In the genomic region with DNA sequence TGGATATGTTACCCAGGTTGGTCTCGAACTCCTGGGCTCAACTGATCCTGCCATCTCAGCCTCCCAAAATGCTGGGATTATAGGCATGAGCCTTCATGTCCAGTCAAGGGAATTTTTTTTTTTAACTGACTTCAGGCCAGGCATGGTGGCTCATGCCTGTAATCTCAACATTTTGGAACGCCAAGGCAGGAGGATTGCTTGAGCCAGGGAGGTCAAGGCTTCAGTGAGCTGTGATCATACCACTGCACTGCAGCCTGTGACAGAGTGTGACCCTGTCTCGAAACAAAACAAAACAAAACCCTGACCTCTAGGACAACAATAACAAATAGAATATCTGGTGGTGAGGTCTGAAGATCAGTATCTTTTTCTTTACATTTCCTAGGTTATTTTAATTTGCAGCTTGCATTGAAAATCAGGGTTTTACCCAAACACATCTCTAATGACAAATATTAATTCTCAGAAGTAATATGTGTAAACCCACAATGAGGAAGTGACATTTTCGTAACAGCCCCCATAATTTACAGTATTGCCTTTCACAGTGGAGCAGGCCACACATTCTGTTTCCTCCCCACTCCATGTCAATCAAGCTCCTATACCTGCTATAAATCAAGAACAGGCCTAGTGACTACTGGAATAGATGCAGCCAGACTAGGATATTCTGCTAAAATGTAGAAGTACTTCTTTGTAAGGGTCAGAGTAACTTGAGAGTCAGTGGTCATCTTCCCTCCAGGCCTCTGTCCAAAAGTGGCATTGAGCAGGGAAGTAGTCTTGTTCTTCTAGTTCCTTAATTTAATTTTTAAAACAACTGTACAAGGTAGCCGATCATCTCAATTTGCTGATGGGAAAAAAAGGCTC, we compare ENCODE assay signal across 11 cellular contexts. TPM values are rescaled to one million over a fixed set of nuclear protein-coding genes. Genes with fewer than 3 reads are reported as not detected.
A peak's percentile ranks its signal among the peaks of the same experiment; 100 is the strongest.
DNase-seq lines count a peak whose midpoint lies in the region; ATAC-seq and TF ChIP-seq lines count a peak whose summit lies in the region.
"Had no signal": no experiment of that assay in that cellular context is flagged by ENCODE, and none has a peak within 500 bp of the region (broad histone marks: within the 10 kb centered on the region; RNA-seq: fewer than 3 reads in every experiment).

No MANE protein-coding gene starts in this region.

- H3K4me3 ChIP-seq in OCI-LY3 (ENCODE audit: low read length): peak overlapping the region; percentile 41; the same call in 1 of the 2 replicates
- H3K4me3 ChIP-seq: uterus had no signal

- peaks cover 61% of the 10 kb centered on the region for H3K27me3 Mint-ChIP-seq in activated CD4-positive, alpha-beta T cell treated with anti-CD3 and anti-CD28 coated beads, Interleukin-2, amount 10 ng/mL, durations not matched to agents 24 days and 14 days

- DNase-seq in Ammon's horn (ENCODE audit: low spot score) (peak; percentile 42), DMS 273 treated with DMSO at 0.1 percent for 48 hours (lab: John Stamatoyannopoulos, UW) (no peak), NCI-H2171 (lab: John Stamatoyannopoulos, UW) (no peak)
- no peak for DNase-seq in effector CD8-positive, alpha-beta T cell (lab: John Stamatoyannopoulos, UW)
- no peak for DNase-seq in activated CD4-positive, alpha-beta T cell treated with anti-CD3 and anti-CD28 coated beads, Interleukin-2, amount 10 ng/mL, durations not matched to agents 24 days and 14 days
- DNase-seq: activated T-cell treated with anti-CD3 and anti-CD28 coated beads for 4 hours; effector CD4-positive, alpha-beta T cell; uterus had no signal

- H3K4me1 ChIP-seq in OCI-LY3 (ENCODE audit: low read length): peaks cover 43% of the 10 kb centered on the region
- H3K4me1 ChIP-seq: uterus had no signal

- intact Hi-C loops in activated CD4-positive, alpha-beta T cell treated with anti-CD3 and anti-CD28 coated beads, Interleukin-2, amount 10 ng/mL, durations not matched to agents 24 days and 14 days (cut with micrococcal nuclease): no loop called here

- peaks cover 4% of the 10 kb centered on the region; the same call in 1 of the 2 replicates for H4K20me1 ChIP-seq in OCI-LY3 (ENCODE audit: insufficient read depth, low read length)

- ATAC-seq in GM19372 (IDR thresholded peaks at IDR 0.05; ENCODE audit: low read depth, unreplicated experiment): peak; percentile 93
- peak; percentile 89 for ATAC-seq in HG03025 (IDR thresholded peaks at IDR 0.05; ENCODE audit: low FRiP score, unreplicated experiment)

- no peaks in the 10 kb centered on the region for H3K79me2 ChIP-seq in OCI-LY3 (ENCODE audit: low read length)

- no peak for TF ChIP-seq CTCF in OCI-LY3 (IDR thresholded peaks at IDR 0.05; ENCODE audit: low read depth, low read length)

- H3K36me3 ChIP-seq in OCI-LY3 (replicated peaks; ENCODE audit: low read depth, low read length): no peaks in the 10 kb centered on the region
- H3K36me3 ChIP-seq: uterus had no signal

- H3K27ac ChIP-seq in OCI-LY3 (ENCODE audit: low read length): peak overlapping the region; percentile 81
- H3K27ac ChIP-seq: uterus had no signal

- no peak overlapping the region for H3K27ac Mint-ChIP-seq in activated CD4-positive, alpha-beta T cell treated with anti-CD3 and anti-CD28 coated beads, Interleukin-2, amount 10 ng/mL, durations not matched to agents 24 days and 14 days

- no peak overlapping the region for H2AFZ ChIP-seq in OCI-LY3 (ENCODE audit: low read depth, low read length)

- peak overlapping the region; percentile 74 for H3K4me2 ChIP-seq in OCI-LY3 (ENCODE audit: low read length)

- peaks cover 2% of the 10 kb centered on the region for H3K4me1 Mint-ChIP-seq in activated CD4-positive, alpha-beta T cell treated with anti-CD3 and anti-CD28 coated beads, Interleukin-2, amount 10 ng/mL, durations not matched to agents 24 days and 14 days

- H3K27me3 ChIP-seq in OCI-LY3 (ENCODE audit: low read depth, low read length): peaks cover 45% of the 10 kb centered on the region
- H3K27me3 ChIP-seq: uterus had no signal

- no peaks in the 10 kb centered on the region for H3K36me3 Mint-ChIP-seq in activated CD4-positive, alpha-beta T cell treated with anti-CD3 and anti-CD28 coated beads, Interleukin-2, amount 10 ng/mL, durations not matched to agents 24 days and 14 days (ENCODE audit: low read depth)

- no peak overlapping the region for H3K4me3 Mint-ChIP-seq in activated CD4-positive, alpha-beta T cell treated with anti-CD3 and anti-CD28 coated beads, Interleukin-2, amount 10 ng/mL, durations not matched to agents 24 days and 14 days

- H3K9ac ChIP-seq in OCI-LY3 (ENCODE audit: low read length): peak overlapping the region; percentile 4; the same call in 1 of the 2 replicates

- H3K9me3 ChIP-seq in OCI-LY3 (ENCODE audit: insufficient read depth, low read length): no peaks in the 10 kb centered on the region
- H3K9me3 ChIP-seq: uterus had no signal

- H3K9me3 Mint-ChIP-seq in activated CD4-positive, alpha-beta T cell treated with anti-CD3 and anti-CD28 coated beads, Interleukin-2, amount 10 ng/mL, durations not matched to agents 24 days and 14 days: no peaks in the 10 kb centered on the region

RNA-seq across cellular contexts. Expression of a gene that starts 43.3 kb away (rescaled TPM):
- total RNA-seq in activated CD4-positive, alpha-beta T cell treated with anti-CD3 and anti-CD28 coated beads, Interleukin-2, amount 10 ng/mL, durations not matched to agents 24 days and 14 days: 0.35 and 0.47 TPM in 2 replicates
